In the genomic region with DNA sequence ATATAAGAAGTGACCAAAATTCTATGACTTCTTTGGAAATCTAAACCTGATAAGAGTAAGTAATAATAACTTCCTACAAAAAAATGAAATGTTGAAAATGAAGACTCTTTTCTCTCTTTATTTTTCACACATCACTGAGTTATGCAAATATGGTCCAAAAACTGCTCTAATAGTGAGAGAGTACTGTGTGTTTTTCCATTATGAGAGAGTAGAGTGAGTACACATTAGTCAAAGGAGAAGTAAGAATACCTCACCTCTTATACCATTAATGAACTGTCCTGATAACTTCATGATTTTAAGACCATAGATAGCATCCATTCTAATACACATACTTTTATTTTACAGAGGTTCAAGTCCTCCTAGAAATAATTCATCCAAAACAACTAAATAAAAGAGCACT, we compare ENCODE assay signal across 16 cellular contexts.
"Had no signal": no experiment of that assay in that cellular context is flagged by ENCODE, and none has a peak within 500 bp of the region (broad histone marks: within the 10 kb centered on the region; RNA-seq: fewer than 3 reads in every experiment).

No MANE protein-coding gene starts in this region.

- H3K27me3 ChIP-seq: tibial artery had no signal

- H3K4me1 ChIP-seq: tibial artery had no signal

- H3K4me3 ChIP-seq: tibial artery had no signal

- H3K36me3 ChIP-seq: tibial artery had no signal

- FAIRE-seq: urothelium cell line had no signal

- ATAC-seq: activated CD8-positive, alpha-beta T cell treated with anti-CD3 and anti-CD28 coated beads, Interleukin-2, amount 10 ng/mL, durations not matched to agents 7 days and 5 days had no signal

- H3K27ac ChIP-seq: tibial artery had no signal

- H3K9me3 ChIP-seq: tibial artery had no signal

- DNase-seq: activated B cell treated with CpG ODN at 0.5 μM for 24 hours; activated CD4-positive, alpha-beta T cell treated with anti-CD3 and anti-CD28 coated beads for 48 hours; activated CD8-positive, alpha-beta memory T cell treated with anti-CD3 and anti-CD28 coated beads, Interleukin-2, amount 50 U/mL, for 48 hours; activated CD8-positive, alpha-beta T cell treated with anti-CD3 and anti-CD28 coated beads, Interleukin-2, amount 10 ng/mL, durations not matched to agents 7 days and 5 days; activated naive CD4-positive, alpha-beta T cell; aorta; cortex of kidney; effector memory CD4-positive, alpha-beta T cell; foreskin fibroblast; mesenchymal stem cell; nucleus accumbens; posterior cingulate gyrus; retina; stimulated activated naive CD4-positive, alpha-beta T cell; tibial artery had no signal
